ENCODE assay signal across 8 cellular contexts in the genomic region with DNA sequence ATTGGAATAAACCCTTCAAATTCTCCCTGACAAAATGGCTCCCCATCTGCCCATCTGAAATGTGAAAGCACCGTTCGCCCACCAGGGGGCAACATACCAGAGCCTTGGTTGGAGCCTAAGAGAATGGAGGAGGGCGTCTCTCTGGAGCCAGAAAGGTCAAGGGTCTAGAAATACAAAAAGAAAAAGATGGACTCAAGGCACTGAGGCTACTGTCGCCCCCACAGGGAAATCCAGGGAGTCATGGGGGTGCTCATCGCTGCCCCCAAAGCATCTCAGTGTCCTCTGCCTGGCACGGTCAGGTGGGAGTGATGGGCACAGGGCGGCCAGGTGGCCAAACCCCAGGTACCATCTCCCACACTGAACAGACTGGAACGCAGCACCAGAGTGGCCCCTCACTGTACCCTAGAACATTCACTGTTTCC.
DNase-seq lines count a peak whose midpoint lies in the region; ATAC-seq, FAIRE-seq and TF ChIP-seq lines count a peak whose summit lies in the region.

No MANE protein-coding gene starts in this region.

- peaks cover 24 to 27% of the 10 kb centered on the region in 2 donors for H3K36me3 ChIP-seq in small intestine (ENCODE audit: control insufficient read depth in 2 of 2, insufficient read depth in 2 of 2, low read length in 2 of 2)
- peaks cover 28 to 37% of the 10 kb centered on the region in 2 donors for H3K36me3 ChIP-seq in thyroid gland
- H3K36me3 ChIP-seq in ovary = no peaks in the 10 kb centered on the region

- H3K36me3 Mint-ChIP-seq in endothelial cell (ENCODE audit: low read depth, unreplicated experiment) = peaks cover 62% of the 10 kb centered on the region

- no peak for TF ChIP-seq POLR2A in thyroid gland (IDR thresholded peaks at IDR 0.05)
- TF ChIP-seq POLR2A in ovary (IDR thresholded peaks at IDR 0.05) = no peak

- no peak for TF ChIP-seq EP300 in ovary (IDR thresholded peaks at IDR 0.05)

- no peak overlapping the region for H3K4me3 ChIP-seq in small intestine (ENCODE audit: low read depth in 1 of 2, low read length in 2 of 2)
- H3K4me3 ChIP-seq in thyroid gland (replicated peaks in 1 of 3) = no peak overlapping the region
- H3K4me3 ChIP-seq in ovary = no peak overlapping the region

- intact Hi-C loops in thyroid gland (cut with DNase I) = no loop called here
- intact Hi-C loops in ovary (cut with DNase I) = no loop called here

- no peaks in the 10 kb centered on the region for H3K9me3 Mint-ChIP-seq in endothelial cell (ENCODE audit: unreplicated experiment)

- no peak for FAIRE-seq in small intestine (lab: Jason Lieb, UNC)

- no peaks in the 10 kb centered on the region for H3K4me1 Mint-ChIP-seq in endothelial cell (ENCODE audit: unreplicated experiment)

- H3K9me3 ChIP-seq in small intestine (ENCODE audit: control insufficient read depth, low read depth) (no peaks in the 10 kb centered on the region), thyroid gland (no peaks in the 10 kb centered on the region), ovary (no peaks in the 10 kb centered on the region)

- H3K4me1 ChIP-seq in small intestine (ENCODE audit: control insufficient read depth in 2 of 2, insufficient read depth in 1 of 2, low read depth in 1 of 2, low read length in 1 of 2) (no peaks in the 10 kb centered on the region), thyroid gland (peaks cover 9 to 21% of the 10 kb centered on the region in 2 donors), ovary (ENCODE audit: insufficient read depth) (no peaks in the 10 kb centered on the region)

- H3K27ac ChIP-seq in small intestine (ENCODE audit: low read depth in 1 of 2, low read length in 1 of 2) (no peak overlapping the region), thyroid gland (no peak overlapping the region), ovary (no peak overlapping the region)

- no peak overlapping the region for H3K27ac Mint-ChIP-seq in endothelial cell (ENCODE audit: unreplicated experiment)

- peaks cover 7% of the 10 kb centered on the region for H3K27me3 Mint-ChIP-seq in endothelial cell (ENCODE audit: unreplicated experiment)

- no peak overlapping the region for H3K4me3 Mint-ChIP-seq in endothelial cell (ENCODE audit: unreplicated experiment)

- DNase-seq in ELF-1 (ENCODE audit: low read depth, low spot score) (peak; percentile 64), Kasumi-1 (lab: John Stamatoyannopoulos, UW) (peak; percentile 20 to 54), endothelial cell (ENCODE audit: low spot score) (peak; percentile 68), small intestine (peak; percentile 25), thyroid gland (no peak), ovary (no peak)
- peak; percentile 42 for DNase-seq in activated CD4-positive, alpha-beta T cell treated with anti-CD3 and anti-CD28 coated beads, Interleukin-2, amount 50 U/mL, for 1 hour

- TF ChIP-seq CTCF in endothelial cell (IDR thresholded peaks at IDR 0.05; ENCODE audit: unreplicated experiment) = peak; percentile 82
- TF ChIP-seq CTCF in thyroid gland (IDR thresholded peaks at IDR 0.05) = peak in 2 of 6 experiments; percentile 23 to 43
- TF ChIP-seq CTCF in ovary (IDR thresholded peaks at IDR 0.05) = no peak

- no peak for ATAC-seq in GM18511 (IDR thresholded peaks at IDR 0.05; ENCODE audit: unreplicated experiment)

- whole genome bisulfite sequencing in small intestine, 3 donors = 94 to 97% (median 96%) methylated on average over 8 of the region's 8 CpGs
- 89 to 93% methylated on average over 8 of the region's 8 CpGs for WGBS in thyroid gland, 2 donors
- WGBS in ovary, 3 donors = 89 to 90% (median 90%) methylated on average over 8 of the region's 8 CpGs

- H3K27me3 ChIP-seq in small intestine (ENCODE audit: control insufficient read depth in 2 of 2, insufficient read depth in 2 of 2, low read length in 2 of 2) (no peaks in the 10 kb centered on the region), thyroid gland (no peaks in the 10 kb centered on the region), ovary (no peaks in the 10 kb centered on the region)

Comparison
In these comparisons a context has a peak if more than half of its experiments do, and no peak if none do; other contexts are left out.
1. DNase-seq: peak in ELF-1 (single experiment), Kasumi-1 (2 of 2), activated CD4-positive, alpha-beta T cell treated with anti-CD3 and anti-CD28 coated beads, Interleukin-2, amount 50 U/mL, for 1 hour (single experiment), endothelial cell (single experiment) and small intestine (single experiment); none in thyroid gland (0 of 2) and ovary (0 of 5).